19 cellular contexts compared by ENCODE assay signal in the genomic region with DNA sequence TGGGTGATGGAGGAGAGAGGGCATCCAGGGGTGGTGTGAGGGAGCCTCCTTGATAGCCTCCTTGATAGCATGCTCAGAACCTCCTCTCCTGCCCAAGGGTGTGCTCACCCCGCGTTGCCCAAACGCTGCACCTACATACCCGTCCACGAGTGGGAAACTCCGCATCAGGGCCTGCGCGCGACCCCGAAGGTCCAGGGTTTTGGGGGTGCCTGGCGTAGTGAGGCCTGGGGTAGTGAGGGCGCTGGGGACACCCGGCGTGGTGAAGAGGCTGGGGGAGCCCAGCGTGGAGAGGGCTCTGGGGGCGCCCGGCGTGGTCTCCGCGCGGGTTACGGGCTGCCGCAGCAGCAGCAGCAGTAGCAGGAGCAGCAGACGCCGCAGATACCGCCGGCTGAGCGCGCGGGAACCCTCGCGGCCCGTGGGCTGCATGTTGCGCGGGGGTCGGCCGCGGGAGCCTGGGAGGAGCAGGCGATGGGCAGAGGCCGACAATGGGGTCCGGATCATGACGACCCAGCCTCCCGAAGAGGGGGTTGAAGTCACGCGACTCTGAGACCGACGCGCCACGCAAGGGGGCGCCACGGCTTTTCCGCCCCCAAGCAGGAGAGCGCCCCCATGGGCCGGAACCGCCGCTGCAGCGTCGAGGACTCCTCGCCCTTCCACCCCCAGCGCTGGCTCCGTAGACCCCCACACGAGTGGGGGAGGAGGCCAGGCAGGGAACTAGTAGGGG. TPM values are rescaled to one million over a fixed set of nuclear protein-coding genes. Genes with fewer than 3 reads are reported as not detected.
DNase-seq lines count a peak whose midpoint lies in the region; ATAC-seq and TF ChIP-seq lines count a peak whose summit lies in the region.
"Had no signal": no experiment of that assay in that cellular context is flagged by ENCODE, and none has a peak within 500 bp of the region (broad histone marks: within the 10 kb centered on the region; RNA-seq: fewer than 3 reads in every experiment).

A gene with protein sequence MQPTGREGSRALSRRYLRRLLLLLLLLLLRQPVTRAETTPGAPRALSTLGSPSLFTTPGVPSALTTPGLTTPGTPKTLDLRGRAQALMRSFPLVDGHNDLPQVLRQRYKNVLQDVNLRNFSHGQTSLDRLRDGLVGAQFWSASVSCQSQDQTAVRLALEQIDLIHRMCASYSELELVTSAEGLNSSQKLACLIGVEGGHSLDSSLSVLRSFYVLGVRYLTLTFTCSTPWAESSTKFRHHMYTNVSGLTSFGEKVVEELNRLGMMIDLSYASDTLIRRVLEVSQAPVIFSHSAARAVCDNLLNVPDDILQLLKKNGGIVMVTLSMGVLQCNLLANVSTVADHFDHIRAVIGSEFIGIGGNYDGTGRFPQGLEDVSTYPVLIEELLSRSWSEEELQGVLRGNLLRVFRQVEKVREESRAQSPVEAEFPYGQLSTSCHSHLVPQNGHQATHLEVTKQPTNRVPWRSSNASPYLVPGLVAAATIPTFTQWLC (minus strand): TSS at position 545 of the 724 bp plus-strand sequence. CDS start 119 bp downstream, at position 426.

- H3K4me2 ChIP-seq in H9 (ENCODE audit: insufficient read depth, insufficient read length, low read length), result no peak within 1 kb of the TSS
- H3K4me2 ChIP-seq: PC-9 had no signal

- H3K4ac ChIP-seq in H9 (ENCODE audit: low read depth, low read length), result no peak within 1 kb of the TSS

- DNase-seq in CD14-positive monocyte (ENCODE audit: low spot score) (no peak), H9 (peak; percentile 82), erythroblast (lab: John Stamatoyannopoulos, UW) (peak; percentile 64 to 67), body of pancreas (no peak)
- DNase-seq in naive thymus-derived CD4-positive, alpha-beta T cell, result peak in 1 of 9 donors; percentile 15
- no peak for DNase-seq in activated CD8-positive, alpha-beta memory T cell treated with anti-CD3 and anti-CD28 coated beads, Interleukin-2, amount 10 ng/mL, durations not matched to agents 7 days and 5 days
- DNase-seq: activated B cell treated with CpG ODN at 0.5 μM for 24 hours; activated T-cell treated with anti-CD3 and anti-CD28 coated beads for 4 hours; foreskin melanocyte; naive B cell; NCI-H1417; NCI-H510A treated with DMSO at 0.1 percent for 48 hours; PC-9; sigmoid colon; stimulated activated naive CD4-positive, alpha-beta T cell treated with Interleukin-2 at 50 U/mL for 16 hours; SW 1271 had no signal

- no peak within 1 kb of the TSS for H3K9ac ChIP-seq in H9 (ENCODE audit: extremely low read depth, insufficient read length, low read length)

- H2BK20ac ChIP-seq in H9 (ENCODE audit: low read depth, low read length, poor library complexity, severe bottlenecking), result no peak within 1 kb of the TSS

- CTCF ChIA-PET in naive thymus-derived CD4-positive, alpha-beta T cell (lab: Charles Lee), result interaction anchor here (1.0 to 1.9 kb wide), 2 partner anchors 14 to 56 kb away, joined by 3 to 6 read pairs; no protein-coding TSS in a partner anchor
- CTCF ChIA-PET in activated CD8-positive, alpha-beta memory T cell treated with anti-CD3 and anti-CD28 coated beads, Interleukin-2, amount 10 ng/mL, durations not matched to agents 7 days and 5 days (lab: Charles Lee), result interaction anchor here (1.1 to 1.8 kb wide), 3 partner anchors 43 to 164 kb away, joined by 3 to 5 read pairs (median 4); a partner anchor contains a TSS

- H3K36me3 ChIP-seq in naive thymus-derived CD4-positive, alpha-beta T cell (ENCODE audit: control insufficient read depth in 2 of 3, insufficient read depth in 3 of 3, low read length in 3 of 3), result no peaks in the 10 kb centered on the region
- no peaks in the 10 kb centered on the region for H3K36me3 ChIP-seq in body of pancreas (replicated peaks in 1 of 2; ENCODE audit: insufficient read depth in 1 of 2, low read depth in 2 of 2)
- H3K36me3 ChIP-seq: sigmoid colon had no signal

- no peaks in the 10 kb centered on the region for H3K23me2 ChIP-seq in H9 (ENCODE audit: insufficient read length, low read depth, low read length, poor library complexity, severe bottlenecking)

- H2AFZ ChIP-seq in H9 (ENCODE audit: low read length), result no peak within 1 kb of the TSS
- H2AFZ ChIP-seq: PC-9 had no signal

- peaks cover 0 to 8% (median 3%) of the 10 kb centered on the region in 7 donors for H3K9me3 Mint-ChIP-seq in CD14-positive monocyte
- no peaks in the 10 kb centered on the region for H3K9me3 Mint-ChIP-seq in H9
- H3K9me3 Mint-ChIP-seq in naive thymus-derived CD4-positive, alpha-beta T cell, result no peaks in the 10 kb centered on the region
- no peaks in the 10 kb centered on the region for H3K9me3 Mint-ChIP-seq in activated CD8-positive, alpha-beta memory T cell treated with anti-CD3 and anti-CD28 coated beads, Interleukin-2, amount 10 ng/mL, durations not matched to agents 7 days and 5 days (ENCODE audit: low read depth)
- H3K9me3 Mint-ChIP-seq: activated B cell treated with CpG ODN at 0.5 μM for 24 hours; dendritic cell treated with granulocyte-macrophage colony-stimulating factor and Interleukin-4, amounts not matched to agents 40 ng/mL and 50 ng/mL, for 4 days; IgD-negative memory B cell; naive B cell had no signal

- no peak within 1 kb of the TSS for H2BK120ac ChIP-seq in H9 (ENCODE audit: low read depth, low read length, poor library complexity, severe bottlenecking)

- H3K27ac ChIP-seq in H9 (ENCODE audit: insufficient read length, low read depth, low read length) (no peak within 1 kb of the TSS), body of pancreas (no peak within 1 kb of the TSS)
- no peak within 1 kb of the TSS for H3K27ac ChIP-seq in naive thymus-derived CD4-positive, alpha-beta T cell (ENCODE audit: low read depth, low read length)
- H3K27ac ChIP-seq: PC-9, sigmoid colon had no signal

- no peak within 1 kb of the TSS for H3K56ac ChIP-seq in H9 (ENCODE audit: insufficient read length, low read depth, low read length)

- TF ChIP-seq POLR2A in erythroblast (IDR thresholded peaks at IDR 0.05; ENCODE audit: low read length), result no peak
- no peak for TF ChIP-seq POLR2A in body of pancreas (IDR thresholded peaks at IDR 0.05)
- no peak for TF ChIP-seq POLR2A in GM18505 (IDR thresholded peaks at IDR 0.05; ENCODE audit: borderline replicate concordance, extremely low read depth, insufficient read depth, insufficient read length)

- no peak within 1 kb of the TSS for H3K23ac ChIP-seq in H9 (ENCODE audit: insufficient read length, low read depth, low read length)

- H3K27me3 Mint-ChIP-seq in CD14-positive monocyte (ENCODE audit: low read depth in 3 of 3) (peaks cover 0 to 17% (median 7%) of the 10 kb centered on the region in 3 donors), H9 (ENCODE audit: low read depth) (peaks cover 19% of the 10 kb centered on the region)
- peaks cover 0 to 6% (median 0%) of the 10 kb centered on the region in 5 donors for H3K27me3 Mint-ChIP-seq in naive thymus-derived CD4-positive, alpha-beta T cell
- H3K27me3 Mint-ChIP-seq in activated CD8-positive, alpha-beta memory T cell treated with anti-CD3 and anti-CD28 coated beads, Interleukin-2, amount 10 ng/mL, durations not matched to agents 7 days and 5 days, result peaks cover 8% of the 10 kb centered on the region
- H3K27me3 Mint-ChIP-seq: activated B cell treated with CpG ODN at 0.5 μM for 24 hours, IgD-negative memory B cell had no signal

- H4K91ac ChIP-seq in H9 (ENCODE audit: insufficient read length, low read depth, low read length), result no peak within 1 kb of the TSS

- no peak within 1 kb of the TSS for H4K5ac ChIP-seq in H9 (ENCODE audit: insufficient read length, low read depth, low read length)

- H4K8ac ChIP-seq in H9 (replicated peaks; ENCODE audit: insufficient read length, low read depth, low read length), result no peak within 1 kb of the TSS

- H3K27ac Mint-ChIP-seq in CD14-positive monocyte, result no peak within 1 kb of the TSS
- peak within 1 kb of the TSS in 1 of 3 experiments; percentile 65; a peak in 1 of 7 replicates for H3K27ac Mint-ChIP-seq in H9
- H3K27ac Mint-ChIP-seq in naive thymus-derived CD4-positive, alpha-beta T cell, result no peak within 1 kb of the TSS
- H3K27ac Mint-ChIP-seq in activated CD8-positive, alpha-beta memory T cell treated with anti-CD3 and anti-CD28 coated beads, Interleukin-2, amount 10 ng/mL, durations not matched to agents 7 days and 5 days, result no peak within 1 kb of the TSS
- H3K27ac Mint-ChIP-seq: activated B cell treated with CpG ODN at 0.5 μM for 24 hours; dendritic cell treated with granulocyte-macrophage colony-stimulating factor and Interleukin-4, amounts not matched to agents 40 ng/mL and 50 ng/mL, for 4 days; IgD-negative memory B cell had no signal

- H2BK15ac ChIP-seq in H9 (ENCODE audit: low read depth, low read length), result no peak within 1 kb of the TSS

- peaks cover 2% of the 10 kb centered on the region; the same call in 1 of the 2 replicates for H3K4me1 ChIP-seq in H9 (ENCODE audit: insufficient read depth, low read length)
- H3K4me1 ChIP-seq in naive thymus-derived CD4-positive, alpha-beta T cell (ENCODE audit: control insufficient read depth in 2 of 2, insufficient read depth in 2 of 2, low read length in 2 of 2), result peaks cover 9 to 23% of the 10 kb centered on the region in 2 donors
- H3K4me1 ChIP-seq in body of pancreas, result peaks cover 3% of the 10 kb centered on the region
- H3K4me1 ChIP-seq: sigmoid colon had no signal

- H3K27me3 ChIP-seq in H9 (ENCODE audit: insufficient read depth, low read length), result no peaks in the 10 kb centered on the region; the same call in 1 of the 2 replicates
- H3K27me3 ChIP-seq in naive thymus-derived CD4-positive, alpha-beta T cell (ENCODE audit: control insufficient read depth in 2 of 2, insufficient read depth in 2 of 2, low read length in 2 of 2), result no peaks in the 10 kb centered on the region
- no peaks in the 10 kb centered on the region for H3K27me3 ChIP-seq in body of pancreas

- H3K9me3 ChIP-seq in H9 (ENCODE audit: control insufficient read depth, low read depth, low read length) (no peaks in the 10 kb centered on the region), body of pancreas (no peaks in the 10 kb centered on the region)
- H3K9me3 ChIP-seq in naive thymus-derived CD4-positive, alpha-beta T cell (ENCODE audit: control insufficient read depth in 2 of 3, low read length in 3 of 3), result no peaks in the 10 kb centered on the region
- H3K9me3 ChIP-seq: sigmoid colon had no signal

- H3K4me1 Mint-ChIP-seq in CD14-positive monocyte (peaks cover 22% of the 10 kb centered on the region), H9 (peaks cover 6 to 8% of the 10 kb centered on the region in 2 experiments)
- H3K4me1 Mint-ChIP-seq in naive thymus-derived CD4-positive, alpha-beta T cell, result peaks cover 18 to 31% (median 26%) of the 10 kb centered on the region in 7 donors
- H3K4me1 Mint-ChIP-seq in activated CD8-positive, alpha-beta memory T cell treated with anti-CD3 and anti-CD28 coated beads, Interleukin-2, amount 10 ng/mL, durations not matched to agents 7 days and 5 days, result peaks cover 29% of the 10 kb centered on the region

- H3K79me1 ChIP-seq in H9 (ENCODE audit: insufficient read depth, low read depth, low read length, poor library complexity, severe bottlenecking), result no peaks in the 10 kb centered on the region

- H2BK5ac ChIP-seq in H9 (ENCODE audit: insufficient read length, low read length), result no peak within 1 kb of the TSS

- no peaks in the 10 kb centered on the region for H3K79me2 ChIP-seq in H9 (ENCODE audit: insufficient read depth, low read length)

- no peaks in the 10 kb centered on the region for H3K36me3 Mint-ChIP-seq in CD14-positive monocyte
- no peaks in the 10 kb centered on the region for H3K36me3 Mint-ChIP-seq in H9 (ENCODE audit: insufficient read depth in 1 of 3, low read depth in 3 of 3)
- H3K36me3 Mint-ChIP-seq in naive thymus-derived CD4-positive, alpha-beta T cell, result no peaks in the 10 kb centered on the region
- no peaks in the 10 kb centered on the region for H3K36me3 Mint-ChIP-seq in activated CD8-positive, alpha-beta memory T cell treated with anti-CD3 and anti-CD28 coated beads, Interleukin-2, amount 10 ng/mL, durations not matched to agents 7 days and 5 days
- H3K36me3 Mint-ChIP-seq: IgD-negative memory B cell, naive B cell had no signal

- H3T11ph ChIP-seq in H9 (ENCODE audit: low read length), result no peak within 1 kb of the TSS

- TF ChIP-seq CTCF in CD14-positive monocyte (IDR thresholded peaks at IDR 0.05) (peak; percentile 70), H9 (conservative IDR thresholded peaks at IDR 0.05) (peak; percentile 86), body of pancreas (IDR thresholded peaks at IDR 0.05) (peak in 3 of 7 experiments; percentile 9 to 21 (median 19))

- H3K4me3 ChIP-seq in naive thymus-derived CD4-positive, alpha-beta T cell (ENCODE audit: low read length), result no peak within 1 kb of the TSS
- H3K4me3 ChIP-seq in body of pancreas, result no peak within 1 kb of the TSS
- H3K4me3 ChIP-seq: PC-9, sigmoid colon had no signal

- POLR2A ChIA-PET in naive thymus-derived CD4-positive, alpha-beta T cell (lab: Charles Lee), result interaction anchor here (1.2 kb wide), 2 partner anchors 11 to 15 kb away, joined by 4 to 5 read pairs; no protein-coding TSS in a partner anchor

- peak; percentile 35 for ATAC-seq in naive thymus-derived CD4-positive, alpha-beta T cell
- ATAC-seq in body of pancreas (no peak), GM18505 (IDR thresholded peaks at IDR 0.05; ENCODE audit: unreplicated experiment) (no peak)
- ATAC-seq in activated CD8-positive, alpha-beta memory T cell treated with anti-CD3 and anti-CD28 coated beads, Interleukin-2, amount 10 ng/mL, durations not matched to agents 7 days and 5 days, result no peak

- H3K4me3 Mint-ChIP-seq in CD14-positive monocyte (no peak within 1 kb of the TSS), H9 (no peak within 1 kb of the TSS)
- no peak within 1 kb of the TSS for H3K4me3 Mint-ChIP-seq in naive thymus-derived CD4-positive, alpha-beta T cell
- H3K4me3 Mint-ChIP-seq in activated CD8-positive, alpha-beta memory T cell treated with anti-CD3 and anti-CD28 coated beads, Interleukin-2, amount 10 ng/mL, durations not matched to agents 7 days and 5 days, result no peak within 1 kb of the TSS
- H3K4me3 Mint-ChIP-seq: activated B cell treated with CpG ODN at 0.5 μM for 24 hours; dendritic cell treated with granulocyte-macrophage colony-stimulating factor and Interleukin-4, amounts not matched to agents 40 ng/mL and 50 ng/mL, for 4 days; naive B cell had no signal

- H2AK5ac ChIP-seq in H9 (ENCODE audit: insufficient read length, low read length), result no peak within 1 kb of the TSS

- intact Hi-C loops in CD14-positive monocyte (cut with micrococcal nuclease) (no loop called here), body of pancreas (cut with DNase I) (no loop called here)
- intact Hi-C loops in naive thymus-derived CD4-positive, alpha-beta T cell (cut with micrococcal nuclease), result loop anchor here in 1 of 2 donors (5.0 kb wide), 1 partner anchor 88 kb away; a partner anchor contains a TSS

- no peak within 1 kb of the TSS; the same call in 1 of the 2 replicates for H3K14ac ChIP-seq in H9 (ENCODE audit: insufficient read depth, low read length)

- H2BK12ac ChIP-seq in H9 (ENCODE audit: insufficient read length, low read depth, low read length), result no peak within 1 kb of the TSS

- no CpG with 5 or more reads among the region's 62 CpGs for WGBS in H9 (ENCODE audit: extremely low coverage, insufficient read length, low lambda C conversion rate)
- WGBS in body of pancreas, 2 donors, result 54 to 70% methylated on average over 14 to 42 of the region's 62 CpGs

- H3K18ac ChIP-seq in H9 (ENCODE audit: insufficient read length, low read depth, low read length), result no peak within 1 kb of the TSS

- H4K20me1 ChIP-seq in H9 (ENCODE audit: control insufficient read depth, insufficient read depth, insufficient read length), result no peaks in the 10 kb centered on the region

RNA-seq across cellular contexts. Expression of the gene that starts here (rescaled TPM):
- polyA plus RNA-seq in CD14-positive monocyte, result under 1 TPM; 0.20 to 0.25 TPM
- total RNA-seq in H9 (2021), result 0.59 and 0.68 TPM in 2 replicates
- total RNA-seq in naive thymus-derived CD4-positive, alpha-beta T cell, result 1 to 10 TPM in 4 of 5 experiments, under 1 TPM in 1; 0.10 to 2.3 (median 1.6) TPM
- polyA plus RNA-seq in naive thymus-derived CD4-positive, alpha-beta T cell, result under 1 TPM; 0.37 to 0.44 TPM
- total RNA-seq in body of pancreas, result not detected
- under 1 TPM in 1 of 2 experiments, not detected in 1; 0.28 TPM for total RNA-seq in activated CD8-positive, alpha-beta memory T cell treated with anti-CD3 and anti-CD28 coated beads, Interleukin-2, amount 10 ng/mL, durations not matched to agents 7 days and 5 days
- total RNA-seq: PC-9 had no signal
- polyA plus RNA-seq: IgD-negative memory B cell had no signal

Comparison
In these comparisons a context has a peak if more than half of its experiments do, and no peak if none do; other contexts are left out.
1. Peak in DNase-seq in H9; RNA of the gene not detected or under 1 TPM.
2. DNase-seq: peak in erythroblast (2 of 2); none in CD14-positive monocyte (single experiment), body of pancreas (0 of 4) and activated CD8-positive, alpha-beta memory T cell treated with anti-CD3 and anti-CD28 coated beads, Interleukin-2, amount 10 ng/mL, durations not matched to agents 7 days and 5 days (single experiment).